Comparison of ENCODE assay signal across 17 cellular contexts in the genomic region with DNA sequence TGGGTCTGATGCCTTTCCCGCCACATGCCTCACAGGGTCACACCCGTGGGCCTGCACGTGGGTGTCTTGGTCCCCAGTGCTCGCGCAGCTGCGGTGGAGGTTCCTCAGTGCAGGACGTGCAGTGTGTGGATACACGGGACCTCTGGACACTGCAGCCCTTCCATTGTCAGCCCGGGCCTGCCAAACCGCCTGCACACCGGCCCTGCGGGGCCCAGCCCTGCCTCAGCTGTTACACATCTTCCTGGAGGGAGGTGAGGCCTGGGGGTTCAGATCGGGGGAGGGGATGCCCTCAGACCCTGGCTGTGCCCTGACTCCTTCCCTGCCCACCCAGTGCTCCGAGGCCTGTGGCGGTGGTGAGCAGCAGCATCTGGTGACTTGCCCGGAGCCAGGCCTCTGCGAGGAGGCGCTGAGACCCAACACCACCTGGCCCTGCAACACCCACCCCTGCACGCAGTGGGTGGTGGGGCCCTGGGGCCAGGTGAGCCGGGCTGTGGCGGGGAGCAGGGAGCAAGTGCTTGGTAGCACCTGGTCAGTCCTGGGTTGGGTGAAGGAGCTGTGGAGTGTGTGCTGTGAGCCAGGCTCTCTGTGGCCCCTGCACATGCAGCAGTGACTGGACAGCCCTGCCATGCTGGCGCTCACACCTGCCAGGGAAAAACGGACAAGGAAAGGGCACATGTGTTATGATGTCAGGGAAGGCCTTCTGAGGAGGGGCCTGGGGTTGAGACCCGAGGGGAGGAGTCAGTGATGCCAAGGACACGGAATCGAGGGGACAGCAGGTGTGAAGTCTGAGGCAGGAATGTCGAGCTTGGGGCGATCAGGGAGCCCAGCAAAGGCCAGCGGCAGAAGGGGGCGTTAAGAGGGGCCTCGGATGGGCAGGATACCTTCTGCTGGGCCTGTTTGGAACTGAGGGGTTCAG.
DNase-seq lines count a peak whose midpoint lies in the region; ATAC-seq and TF ChIP-seq lines count a peak whose summit lies in the region.
"Had no signal": no experiment of that assay in that cellular context is flagged by ENCODE, and none has a peak within 500 bp of the region (broad histone marks: within the 10 kb centered on the region; RNA-seq: fewer than 3 reads in every experiment).

No MANE protein-coding gene starts in this region.

- H4K20me1 ChIP-seq in BLaER1: peaks cover 12% of the 10 kb centered on the region; the same call in 1 of the 2 replicates

- H3K4me3 ChIP-seq in BLaER1: no peak overlapping the region
- H3K4me3 ChIP-seq: suprapubic skin had no signal

- H3K4me1 Mint-ChIP-seq in brain (peaks cover 42% of the 10 kb centered on the region), neural crest cell (peaks cover 32% of the 10 kb centered on the region)

- H3K36me3 Mint-ChIP-seq in brain (no peaks in the 10 kb centered on the region), neural crest cell (ENCODE audit: low read depth) (no peaks in the 10 kb centered on the region)

- H3K27me3 ChIP-seq in BLaER1: no peaks in the 10 kb centered on the region
- H3K27me3 ChIP-seq: suprapubic skin had no signal

- no peak for TF ChIP-seq CTCF in brain (conservative IDR thresholded peaks at IDR 0.05)
- no peak for TF ChIP-seq CTCF in neural crest cell (conservative IDR thresholded peaks at IDR 0.05)

- H3K4me3 Mint-ChIP-seq in brain: no peak overlapping the region
- no peak overlapping the region for H3K4me3 Mint-ChIP-seq in neural crest cell
- H3K4me3 Mint-ChIP-seq: CD14-positive monocyte had no signal

- H3K36me3 ChIP-seq in BLaER1: no peaks in the 10 kb centered on the region
- H3K36me3 ChIP-seq: suprapubic skin had no signal

- peaks cover 6% of the 10 kb centered on the region for H3K27me3 Mint-ChIP-seq in brain
- peaks cover under 1% of the 10 kb centered on the region for H3K27me3 Mint-ChIP-seq in neural crest cell (ENCODE audit: low read depth)
- H3K27me3 Mint-ChIP-seq: T-cell had no signal

- H3K27ac Mint-ChIP-seq in brain (peak overlapping the region in 3 of 5 experiments; percentile 66 to 91 (median 77)), neural crest cell (ENCODE audit: unreplicated experiment) (peak overlapping the region; percentile 57)
- H3K27ac Mint-ChIP-seq: T-cell had no signal

- H3K9me3 Mint-ChIP-seq in brain (no peaks in the 10 kb centered on the region), neural crest cell (no peaks in the 10 kb centered on the region)
- H3K9me3 Mint-ChIP-seq: CD14-positive monocyte, T-cell had no signal

- DNase-seq in DMS53 (lab: John Stamatoyannopoulos, UW) (peak; percentile 32), DMS53 treated with DMSO at 0.1 percent for 48 hours (lab: John Stamatoyannopoulos, UW; ENCODE audit: unreplicated experiment) (no peak), neural crest cell (ENCODE audit: low read depth, low spot score) (no peak), DMS79 (lab: John Stamatoyannopoulos, UW) (no peak), DMS153 treated with DMSO at 0.1 percent for 48 hours (lab: John Stamatoyannopoulos, UW; ENCODE audit: unreplicated experiment) (no peak)
- DNase-seq: 8988T; activated CD8-positive, alpha-beta memory T cell treated with anti-CD3 and anti-CD28 coated beads, Interleukin-2, amount 50 U/mL, for 4 hours; caudate nucleus; foreskin keratinocyte; NCI-H187; T-cell had no signal

- H3K9me3 ChIP-seq in BLaER1: no peaks in the 10 kb centered on the region
- H3K9me3 ChIP-seq: suprapubic skin had no signal

- peak overlapping the region; percentile 86; the same call in 1 of the 2 replicates for H3K27ac ChIP-seq in BLaER1
- H3K27ac ChIP-seq: foreskin keratinocyte, suprapubic skin had no signal

- no peak for ATAC-seq in HG03432 (IDR thresholded peaks at IDR 0.05; ENCODE audit: unreplicated experiment)
- ATAC-seq: activated CD4-positive, CD25-positive, alpha-beta regulatory T cell treated with anti-CD3 and anti-CD28 coated beads, Interleukin-2, amount 50 U/mL, for 24 hours; T-cell had no signal

- H3K9ac ChIP-seq in BLaER1: peak overlapping the region; percentile 57; the same call in 1 of the 2 replicates

- H3K4me1 ChIP-seq in BLaER1: peaks cover 94% of the 10 kb centered on the region

- H3K4me2 ChIP-seq in BLaER1: peak overlapping the region; percentile 84
